22 cellular contexts compared by ENCODE assay signal in genomic region chr4:10982305-10982704, GRCh38.
"Had no signal": no experiment of that assay in that cellular context is flagged by ENCODE, and none has a peak within 500 bp of the region (broad histone marks: within the 10 kb centered on the region; RNA-seq: fewer than 3 reads in every experiment).

No MANE protein-coding gene starts in this region.

- H3K27me3 ChIP-seq: right lobe of liver, spleen, upper lobe of right lung had no signal

- H3K27ac Mint-ChIP-seq: activated CD8-positive, alpha-beta memory T cell treated with anti-CD3 and anti-CD28 coated beads, Interleukin-2, amount 10 ng/mL, durations not matched to agents 7 days and 5 days; activated naive CD8-positive, alpha-beta T cell; brain; effector memory CD8-positive, alpha-beta T cell; natural killer cell; T-helper 1 cell treated with Interleukin-12 subunit alpha and Interleukin-12 subunit beta and Interleukin-4 antibody, amounts not matched to agents 30 μg/mL and 1 μg/mL, for 36 hours had no signal

- DNase-seq: activated CD4-positive, alpha-beta T cell treated with anti-CD3 and anti-CD28 coated beads, Interleukin-2, amount 50 U/mL, for 4 hours; activated CD8-positive, alpha-beta memory T cell treated with anti-CD3 and anti-CD28 coated beads, Interleukin-2, amount 10 ng/mL, durations not matched to agents 7 days and 5 days; activated gamma-delta T cell; activated T-cell treated with anti-CD3 and anti-CD28 coated beads, Interleukin-2, amount 50 U/mL, for 48 hours; amygdala; effector memory CD8-positive, alpha-beta T cell; hypothalamus; left colon; mucosa of descending colon; natural killer cell; nucleus accumbens; psoas muscle; right lobe of liver; spleen; stimulated activated CD4-positive, alpha-beta T cell treated with anti-CD3 and anti-CD28 coated beads, Interleukin-2, amount 100 ng/mL, for 24 hours; stimulated activated naive CD8-positive, alpha-beta T cell treated with anti-CD3 and anti-CD28 coated beads, Interleukin-15, Interleukin-2, amounts not matched to agents 100 U/mL and 50 U/mL, for 24 hours; upper lobe of right lung had no signal

- H3K27me3 Mint-ChIP-seq: activated CD8-positive, alpha-beta memory T cell treated with anti-CD3 and anti-CD28 coated beads, Interleukin-2, amount 10 ng/mL, durations not matched to agents 7 days and 5 days; activated naive CD8-positive, alpha-beta T cell; central memory CD8-positive, alpha-beta T cell; effector memory CD8-positive, alpha-beta T cell had no signal

- H3K4me1 ChIP-seq: psoas muscle, right lobe of liver, upper lobe of right lung had no signal

- H3K4me1 Mint-ChIP-seq: activated CD8-positive, alpha-beta memory T cell treated with anti-CD3 and anti-CD28 coated beads, Interleukin-2, amount 10 ng/mL, durations not matched to agents 7 days and 5 days; brain; central memory CD8-positive, alpha-beta T cell had no signal

- H3K9me3 Mint-ChIP-seq: central memory CD8-positive, alpha-beta T cell; natural killer cell; T-helper 1 cell treated with Interleukin-12 subunit alpha and Interleukin-12 subunit beta and Interleukin-4 antibody, amounts not matched to agents 30 μg/mL and 1 μg/mL, for 36 hours had no signal

- H3K9me3 ChIP-seq: mucosa of descending colon, psoas muscle, right lobe of liver, spleen, upper lobe of right lung had no signal

- H3K4me3 ChIP-seq: lung, mucosa of descending colon, psoas muscle, right lobe of liver, spleen, upper lobe of right lung had no signal

- H3K4me3 Mint-ChIP-seq: activated CD8-positive, alpha-beta memory T cell treated with anti-CD3 and anti-CD28 coated beads, Interleukin-2, amount 10 ng/mL, durations not matched to agents 7 days and 5 days; activated naive CD8-positive, alpha-beta T cell; brain; central memory CD8-positive, alpha-beta T cell; effector memory CD8-positive, alpha-beta T cell; natural killer cell; T-helper 1 cell treated with Interleukin-12 subunit alpha and Interleukin-12 subunit beta and Interleukin-4 antibody, amounts not matched to agents 30 μg/mL and 1 μg/mL, for 36 hours had no signal

- H3K36me3 Mint-ChIP-seq: activated CD8-positive, alpha-beta memory T cell treated with anti-CD3 and anti-CD28 coated beads, Interleukin-2, amount 10 ng/mL, durations not matched to agents 7 days and 5 days; activated naive CD8-positive, alpha-beta T cell; brain; natural killer cell had no signal

- H3K27ac ChIP-seq: psoas muscle, right lobe of liver, upper lobe of right lung had no signal

- ATAC-seq: activated CD8-positive, alpha-beta memory T cell treated with anti-CD3 and anti-CD28 coated beads, Interleukin-2, amount 10 ng/mL, durations not matched to agents 7 days and 5 days; effector memory CD8-positive, alpha-beta T cell; left colon; mucosa of descending colon; natural killer cell; psoas muscle; right lobe of liver; stimulated activated naive CD8-positive, alpha-beta T cell treated with anti-CD3 and anti-CD28 coated beads, Interleukin-15, Interleukin-2, amounts not matched to agents 100 U/mL and 50 U/mL, for 24 hours; upper lobe of right lung had no signal

- H3K36me3 ChIP-seq: right lobe of liver, spleen, upper lobe of right lung had no signal
